In genomic region chr6:136792066-136792944, GRCh38 we compare ENCODE assay signal across 1 cellular context.
TF ChIP-seq lines count a peak whose summit lies in the region.

TSS of gene MAP3K5 (minus strand) at chr6:136792477. CDS start at chr6:136792157, 320 bp downstream.

TF ChIP-seq in K562, 482 proteins besides CTCF, POLR2A, EP300 and RAD21 (continued from another document and continues in another):
- TF ChIP-seq TFE3 (CRISPR knock-in tag; IDR thresholded peaks at IDR 0.05) (no peak), SREBF2 (CRISPR knock-in tag; IDR thresholded peaks at IDR 0.05) (no peak), YY1 (IDR thresholded peaks at IDR 0.05; ENCODE audit: borderline replicate concordance in 1 of 3, control insufficient read depth in 1 of 3, extremely low read depth in 1 of 3, insufficient read depth in 3 of 3, insufficient read length in 1 of 3, insufficient replicate concordance in 2 of 3, low read depth in 1 of 3, low read length in 2 of 3) (peak in 2 of 3 experiments; percentile 68 to 69), UBTF (IDR thresholded peaks at IDR 0.05; ENCODE audit: borderline replicate concordance in 1 of 2, low read depth in 2 of 2, low read length in 2 of 2) (peak; percentile 96 to 97; a peak in 3 of 4 replicates), TAF1 (IDR thresholded peaks at IDR 0.05; ENCODE audit: control insufficient read depth, extremely low read depth, insufficient read depth, low read length, severe bottlenecking) (peak; percentile 73), XRCC3 (IDR thresholded peaks at IDR 0.05) (no peak), TCF7L2 (IDR thresholded peaks at IDR 0.05; ENCODE audit: low read depth, low read length) (no peak), MCM7 (IDR thresholded peaks at IDR 0.05) (no peak), KLF6 (CRISPR knock-in tag; IDR thresholded peaks at IDR 0.05; ENCODE audit: borderline replicate concordance) (no peak), TEAD1 (CRISPR knock-in tag; IDR thresholded peaks at IDR 0.05) (no peak), ZNF24 (IDR thresholded peaks at IDR 0.05) (peak; percentile 74; the same call in 1 of the 2 replicates), ZNF707 (CRISPR knock-in tag; conservative IDR thresholded peaks at IDR 0.05) (no peak), ARID3B (CRISPR knock-in tag; IDR thresholded peaks at IDR 0.05; ENCODE audit: borderline replicate concordance) (no peak), TCF15 (CRISPR knock-in tag; IDR thresholded peaks at IDR 0.05) (no peak), ZNF75A (CRISPR knock-in tag; IDR thresholded peaks at IDR 0.05) (no peak), GTF3C2 (IDR thresholded peaks at IDR 0.05; ENCODE audit: borderline replicate concordance, extremely low read depth, insufficient read length) (no peak), ZNF165 (CRISPR knock-in tag; IDR thresholded peaks at IDR 0.05; ENCODE audit: borderline replicate concordance) (0 out of 2 replicates have a peak, but pooled peaks have one; percentile 59), CBFA2T2 (conservative IDR thresholded peaks at IDR 0.05) (no peak), BCL6 (CRISPR knock-in tag; IDR thresholded peaks at IDR 0.05) (no peak), CBX1 (IDR thresholded peaks at IDR 0.05; ENCODE audit: low read depth) (no peak), ZNF239 (CRISPR knock-in tag; IDR thresholded peaks at IDR 0.05) (no peak), TEAD4 (IDR thresholded peaks at IDR 0.05; ENCODE audit: low read length) (0 out of 2 replicates have a peak, but pooled peaks have one; percentile 14), TEAD4 (CRISPR knock-in tag; IDR thresholded peaks at IDR 0.05; ENCODE audit: borderline replicate concordance) (no peak), ZNF133 (CRISPR knock-in tag; IDR thresholded peaks at IDR 0.05) (peak; percentile 11; the same call in 1 of the 2 replicates), USF1 (CRISPR knock-in tag; IDR thresholded peaks at IDR 0.05) (no peak), RBBP5 (IDR thresholded peaks at IDR 0.05; ENCODE audit: borderline replicate concordance, insufficient read depth, low read length, poor library complexity, severe bottlenecking) (peak; percentile 76), GMEB1 (CRISPR knock-in tag; IDR thresholded peaks at IDR 0.05) (peak; percentile 82), FOXK2 (conservative IDR thresholded peaks at IDR 0.05 in 1 of 2, IDR thresholded peaks at IDR 0.05 in 1 of 2; ENCODE audit: low read depth in 2 of 2) (no peak), HNRNPH1 (optimal IDR thresholded peaks at IDR 0.05; ENCODE audit: low read depth, low read length) (no peak), ZNF830 (CRISPR knock-in tag; IDR thresholded peaks at IDR 0.05) (no peak), LCOR (CRISPR knock-in tag; IDR thresholded peaks at IDR 0.05) (peak; percentile 72; the same call in 1 of the 2 replicates), PHTF2 (CRISPR knock-in tag; IDR thresholded peaks at IDR 0.05) (no peak), ZBTB43 (CRISPR knock-in tag; IDR thresholded peaks at IDR 0.05) (no peak), IRF1 (CRISPR knock-in tag; IDR thresholded peaks at IDR 0.05; ENCODE audit: borderline replicate concordance) (no peak), NONO (IDR thresholded peaks at IDR 0.05; ENCODE audit: low read depth in 2 of 2, low read length in 1 of 2) (peak in 1 of 2 experiments; percentile 91; a peak in 2 of 4 replicates), NFYB (IDR thresholded peaks at IDR 0.05; ENCODE audit: extremely low read depth, insufficient read length) (no peak), THRB (CRISPR knock-in tag; conservative IDR thresholded peaks at IDR 0.05) (peak; percentile 77; the same call in 1 of the 2 replicates), HMG20A (CRISPR knock-in tag; conservative IDR thresholded peaks at IDR 0.05) (no peak), CBX8 (IDR thresholded peaks at IDR 0.05; ENCODE audit: borderline replicate concordance, extremely low read depth, low read depth, low read length, poor library complexity, severe bottlenecking) (no peak), SMC3 (conservative IDR thresholded peaks at IDR 0.05; ENCODE audit: insufficient read depth, low read depth, low read length) (peak; percentile 50), HDAC2 (IDR thresholded peaks at IDR 0.05) (no peak; the same call in 1 of the 2 replicates), CREB3 (tag; conservative IDR thresholded peaks at IDR 0.05; ENCODE audit: low read depth) (no peak), E2F1 (CRISPR knock-in tag; IDR thresholded peaks at IDR 0.05) (0 out of 2 replicates have a peak, but pooled peaks have one; percentile 16), NR3C1 (CRISPR knock-in tag; IDR thresholded peaks at IDR 0.05) (no peak), ZNF408 (CRISPR knock-in tag; IDR thresholded peaks at IDR 0.05; ENCODE audit: low read depth) (no peak), PHF21A (IDR thresholded peaks at IDR 0.05; ENCODE audit: borderline replicate concordance, low read depth) (no peak)
